1 cellular context compared by ENCODE assay signal in genomic region chr19:18100710-18101109, GRCh38.
TF ChIP-seq lines count a peak whose summit lies in the region.

No MANE protein-coding gene starts in this region.

TF ChIP-seq in HepG2, 621 proteins besides CTCF, POLR2A, EP300 and RAD21 (continued from another document and continues in another):
- TF ChIP-seq FUBP1 (CRISPR knock-in tag; IDR thresholded peaks at IDR 0.05; ENCODE audit: borderline replicate concordance) = no peak
- TF ChIP-seq KDM2A (CRISPR knock-in tag; IDR thresholded peaks at IDR 0.05; ENCODE audit: borderline replicate concordance, low read depth) = peak; percentile 56; the same call in 1 of the 2 replicates
- no peak for TF ChIP-seq ZNF629 (CRISPR knock-in tag; conservative IDR thresholded peaks at IDR 0.05)
- TF ChIP-seq ZNF513 (CRISPR knock-in tag; conservative IDR thresholded peaks at IDR 0.05) = no peak
- no peak for TF ChIP-seq CENPBD1 (CRISPR knock-in tag; IDR thresholded peaks at IDR 0.05; ENCODE audit: borderline replicate concordance, low read depth)
- no peak for TF ChIP-seq XBP1 (CRISPR knock-in tag; IDR thresholded peaks at IDR 0.05)
- no peak for TF ChIP-seq ZNF674 (CRISPR knock-in tag; IDR thresholded peaks at IDR 0.05; ENCODE audit: low read depth)
- no peak for TF ChIP-seq AGO1 (IDR thresholded peaks at IDR 0.05; ENCODE audit: low read depth, low read length, poor library complexity, severe bottlenecking)
- no peak for TF ChIP-seq ZBTB39 (CRISPR knock-in tag; IDR thresholded peaks at IDR 0.05)
- no peak for TF ChIP-seq DMTF1 (CRISPR knock-in tag; IDR thresholded peaks at IDR 0.05)
- TF ChIP-seq ZFP90 (CRISPR knock-in tag; IDR thresholded peaks at IDR 0.05; ENCODE audit: borderline replicate concordance) = no peak
- TF ChIP-seq MYNN (CRISPR knock-in tag; IDR thresholded peaks at IDR 0.05; ENCODE audit: low read depth) = no peak
- no peak for TF ChIP-seq SMAD1 (CRISPR knock-in tag; IDR thresholded peaks at IDR 0.05; ENCODE audit: borderline replicate concordance, low read depth)
- no peak for TF ChIP-seq ZKSCAN1 (IDR thresholded peaks at IDR 0.05; ENCODE audit: low read length)
- no peak for TF ChIP-seq AHDC1 (CRISPR knock-in tag; IDR thresholded peaks at IDR 0.05; ENCODE audit: borderline replicate concordance)
- TF ChIP-seq MAX (IDR thresholded peaks at IDR 0.05) = peak; percentile 64
- TF ChIP-seq NR2F6 (IDR thresholded peaks at IDR 0.05) = peak; percentile 69
- peak; percentile 85 for TF ChIP-seq NR2F6 (CRISPR knock-in tag; IDR thresholded peaks at IDR 0.05)
- no peak for TF ChIP-seq ZNF672 (CRISPR knock-in tag; IDR thresholded peaks at IDR 0.05)
- no peak for TF ChIP-seq FOXM1 (CRISPR knock-in tag; IDR thresholded peaks at IDR 0.05)
- TF ChIP-seq TOPORS (CRISPR knock-in tag; IDR thresholded peaks at IDR 0.05) = no peak
- TF ChIP-seq HHEX (CRISPR knock-in tag; IDR thresholded peaks at IDR 0.05) = no peak
- TF ChIP-seq ZNF235 (CRISPR knock-in tag; IDR thresholded peaks at IDR 0.05; ENCODE audit: borderline replicate concordance) = no peak
- no peak for TF ChIP-seq MEIS2 (CRISPR knock-in tag; IDR thresholded peaks at IDR 0.05)
- TF ChIP-seq ZFP37 (CRISPR knock-in tag; IDR thresholded peaks at IDR 0.05; ENCODE audit: borderline replicate concordance) = no peak
- TF ChIP-seq DNMT1 (CRISPR knock-in tag; IDR thresholded peaks at IDR 0.05) = no peak
- no peak for TF ChIP-seq TRIM24 (CRISPR knock-in tag; IDR thresholded peaks at IDR 0.05)
- TF ChIP-seq ZNF329 (CRISPR knock-in tag; IDR thresholded peaks at IDR 0.05; ENCODE audit: low read depth) = no peak
- peak; percentile 52; the same call in 1 of the 2 replicates for TF ChIP-seq DRAP1 (CRISPR knock-in tag; IDR thresholded peaks at IDR 0.05)
- no peak for TF ChIP-seq ZNF326 (CRISPR knock-in tag; IDR thresholded peaks at IDR 0.05; ENCODE audit: borderline replicate concordance)
- no peak for TF ChIP-seq ZNF737 (CRISPR knock-in tag; IDR thresholded peaks at IDR 0.05; ENCODE audit: borderline replicate concordance)
- TF ChIP-seq ZBTB2 (CRISPR knock-in tag; IDR thresholded peaks at IDR 0.05; ENCODE audit: low read depth) = no peak
- no peak for TF ChIP-seq CHD4 (IDR thresholded peaks at IDR 0.05; ENCODE audit: borderline replicate concordance, low read length)
- no peak for TF ChIP-seq SNRNP70 (IDR thresholded peaks at IDR 0.05; ENCODE audit: low read depth, low read length)
- TF ChIP-seq CSRNP2 (CRISPR knock-in tag; conservative IDR thresholded peaks at IDR 0.05; ENCODE audit: low read depth) = no peak
- TF ChIP-seq RELA (CRISPR knock-in tag; IDR thresholded peaks at IDR 0.05) = no peak
- TF ChIP-seq CEBPG (CRISPR knock-in tag; IDR thresholded peaks at IDR 0.05) = no peak
- no peak for TF ChIP-seq LRRFIP1 (CRISPR knock-in tag; conservative IDR thresholded peaks at IDR 0.05)
- TF ChIP-seq ZNF296 (CRISPR knock-in tag; conservative IDR thresholded peaks at IDR 0.05) = no peak
- 0 out of 2 replicates have a peak, but pooled peaks have one; percentile 10 for TF ChIP-seq NCOA2 (CRISPR knock-in tag; IDR thresholded peaks at IDR 0.05)
- TF ChIP-seq ZNF264 (CRISPR knock-in tag; IDR thresholded peaks at IDR 0.05) = no peak
- TF ChIP-seq SRSF4 (IDR thresholded peaks at IDR 0.05; ENCODE audit: low read depth, low read length, poor library complexity, severe bottlenecking) = no peak
- TF ChIP-seq SMAD9 (CRISPR knock-in tag; IDR thresholded peaks at IDR 0.05) = no peak
- no peak for TF ChIP-seq KMT2A (CRISPR knock-in tag; IDR thresholded peaks at IDR 0.05)
- no peak for TF ChIP-seq ZZZ3 (CRISPR knock-in tag; IDR thresholded peaks at IDR 0.05; ENCODE audit: borderline replicate concordance)
